ENCODE assay signal across 8 cellular contexts in genomic region chr1:192807221-192807967, GRCh38. TPM values are rescaled to one million over a fixed set of nuclear protein-coding genes. Genes with fewer than 3 reads are reported as not detected.
DNase-seq lines count a peak whose midpoint lies in the region; ATAC-seq and TF ChIP-seq lines count a peak whose summit lies in the region.

No MANE protein-coding gene starts in this region.

- peaks cover 8% of the 10 kb centered on the region for H3K4me1 ChIP-seq in endocrine pancreas (ENCODE audit: control insufficient read depth, insufficient read depth, low read length)
- H3K4me1 ChIP-seq in ovary (ENCODE audit: insufficient read depth): no peaks in the 10 kb centered on the region

- H3K27ac ChIP-seq in ovary: peak overlapping the region; percentile 66 to 85

- intact Hi-C loops in ovary (cut with DNase I): loop anchor here in 1 of 4 donors (5.0 kb wide), 1 partner anchor 315 kb away; the partner anchor contains the start of gene CDC73

- H3K27me3 ChIP-seq in endocrine pancreas (ENCODE audit: control insufficient read depth, insufficient read depth, low read length) (no peaks in the 10 kb centered on the region), ovary (no peaks in the 10 kb centered on the region)

- TF ChIP-seq EP300 in ovary (IDR thresholded peaks at IDR 0.05): no peak

- DNase-seq in CD1c-positive myeloid dendritic cell (ENCODE audit: extremely low spot score) (peak; percentile 65), SHP77 treated with DMSO at 0.1 percent for 48 hours (lab: John Stamatoyannopoulos, UW) (peak; percentile 49), ovary (no peak), EL (no peak), DMS79 (lab: John Stamatoyannopoulos, UW) (no peak)

- H3K36me3 ChIP-seq in endocrine pancreas (ENCODE audit: control insufficient read depth, insufficient read depth, low read length) (no peaks in the 10 kb centered on the region), ovary (no peaks in the 10 kb centered on the region)

- H3K4me3 ChIP-seq in endocrine pancreas (ENCODE audit: control insufficient read depth, insufficient read depth, low read length) (peak overlapping the region; percentile 64), ovary (peak overlapping the region; percentile 55)

- no peak for TF ChIP-seq POLR2A in ovary (IDR thresholded peaks at IDR 0.05)

- TF ChIP-seq CTCF in ovary (IDR thresholded peaks at IDR 0.05): peak in 1 of 3 donors; percentile 21

- WGBS in ovary, 3 donors: 15 to 20% (median 15%) methylated on average over 9 of the region's 9 CpGs

- no peak overlapping the region for H3K9ac ChIP-seq in endocrine pancreas (ENCODE audit: control insufficient read depth, insufficient read depth, low read length)

- no peaks in the 10 kb centered on the region for H3K9me3 ChIP-seq in endocrine pancreas (ENCODE audit: control insufficient read depth, low read length)
- H3K9me3 ChIP-seq in ovary: no peaks in the 10 kb centered on the region

- peak; percentile 42 for ATAC-seq in GM18861 (IDR thresholded peaks at IDR 0.05; ENCODE audit: unreplicated experiment)
- ATAC-seq in HG03064 (IDR thresholded peaks at IDR 0.05; ENCODE audit: low read depth, unreplicated experiment): peak; percentile 31

RNA-seq across cellular contexts. Expression of gene RGS2, which starts 1.4 kb away (rescaled TPM):
- 100 to 1,000 TPM in 3 of 7 donors, 10 to 100 TPM in 4; 31.0 to 247 (median 53.6) TPM for total RNA-seq in ovary
- 10 to 100 TPM; 56.4 to 80.4 TPM for polyA plus RNA-seq in ovary

Comparison
In these comparisons a context has a peak if more than half of its experiments do, and no peak if none do; other contexts are left out.
1. DNase-seq: peak in CD1c-positive myeloid dendritic cell (single experiment) and SHP77 treated with DMSO at 0.1 percent for 48 hours (single experiment); none in ovary (0 of 5), EL (single experiment) and DMS79 (single experiment).